9 cellular contexts compared by ENCODE assay signal in genomic region chr1:84698718-84699117, GRCh38. TPM values are rescaled to one million over a fixed set of nuclear protein-coding genes. Genes with fewer than 3 reads are reported as not detected.
DNase-seq lines count a peak whose midpoint lies in the region; ATAC-seq and TF ChIP-seq lines count a peak whose summit lies in the region.
"Had no signal": no experiment of that assay in that cellular context is flagged by ENCODE, and none has a peak within 500 bp of the region (broad histone marks: within the 10 kb centered on the region; RNA-seq: fewer than 3 reads in every experiment).

No MANE protein-coding gene starts in this region.

- H3K27ac Mint-ChIP-seq in progenitor cell of endocrine pancreas = no peak overlapping the region
- H3K27ac Mint-ChIP-seq: activated naive CD4-positive, alpha-beta T cell treated with anti-CD3 and anti-CD28 coated beads, Interleukin-2, amount 50 U/mL, for 24 hours had no signal

- peak overlapping the region; percentile 22 to 69 for H3K27ac ChIP-seq in right atrium auricular region
- H3K27ac ChIP-seq in thoracic aorta = peak overlapping the region; percentile 79 to 80

- peaks cover 8% of the 10 kb centered on the region for H3K4me1 Mint-ChIP-seq in progenitor cell of endocrine pancreas (ENCODE audit: low read depth)

- peaks cover 0 to 28% of the 10 kb centered on the region in 2 donors for H3K4me1 ChIP-seq in right atrium auricular region
- peaks cover 13 to 49% of the 10 kb centered on the region in 2 donors for H3K4me1 ChIP-seq in thoracic aorta (ENCODE audit: control insufficient read depth in 1 of 2, low read depth in 2 of 2)

- H3K27me3 ChIP-seq in right atrium auricular region = no peaks in the 10 kb centered on the region
- no peaks in the 10 kb centered on the region for H3K27me3 ChIP-seq in thoracic aorta (replicated peaks; ENCODE audit: insufficient read depth)

- H3K4me3 ChIP-seq in right atrium auricular region (no peak overlapping the region), thoracic aorta (peak overlapping the region; percentile 46)

- H3K9me3 Mint-ChIP-seq in progenitor cell of endocrine pancreas (ENCODE audit: low read depth) = no peaks in the 10 kb centered on the region
- H3K9me3 Mint-ChIP-seq: activated naive CD4-positive, alpha-beta T cell treated with anti-CD3 and anti-CD28 coated beads, Interleukin-2, amount 50 U/mL, for 24 hours had no signal

- TF ChIP-seq CTCF in right atrium auricular region (IDR thresholded peaks at IDR 0.05) (no peak), thoracic aorta (IDR thresholded peaks at IDR 0.05) (no peak), progenitor cell of endocrine pancreas (IDR thresholded peaks at IDR 0.05; ENCODE audit: unreplicated experiment) (no peak)

- H3K36me3 Mint-ChIP-seq in progenitor cell of endocrine pancreas (ENCODE audit: insufficient read depth) = no peaks in the 10 kb centered on the region
- H3K36me3 Mint-ChIP-seq: activated naive CD4-positive, alpha-beta T cell treated with anti-CD3 and anti-CD28 coated beads, Interleukin-2, amount 50 U/mL, for 24 hours had no signal

- peaks cover 6% of the 10 kb centered on the region for H3K27me3 Mint-ChIP-seq in progenitor cell of endocrine pancreas

- ATAC-seq in thoracic aorta (ENCODE audit: insufficient number of reproducible peaks, low FRiP score, low read depth) (no peak), GM21825 (IDR thresholded peaks at IDR 0.05; ENCODE audit: unreplicated experiment) (no peak), GM18498 (IDR thresholded peaks at IDR 0.05; ENCODE audit: unreplicated experiment) (no peak), GM19455 (IDR thresholded peaks at IDR 0.05; ENCODE audit: unreplicated experiment) (no peak)

- H3K4me3 Mint-ChIP-seq in progenitor cell of endocrine pancreas (ENCODE audit: low read depth) = no peak overlapping the region
- H3K4me3 Mint-ChIP-seq: activated naive CD4-positive, alpha-beta T cell treated with anti-CD3 and anti-CD28 coated beads, Interleukin-2, amount 50 U/mL, for 24 hours had no signal

- peak; percentile 84 for DNase-seq in HS-27A (ENCODE audit: low read depth)
- peak; percentile 93 for DNase-seq in amniotic epithelial cell (ENCODE audit: low read depth)
- DNase-seq in right atrium auricular region (ENCODE audit: low spot score) = no peak
- no peak for DNase-seq in thoracic aorta (ENCODE audit: low spot score)
- no peak for DNase-seq in progenitor cell of endocrine pancreas (ENCODE audit: low spot score, unreplicated experiment)

- H3K9me3 ChIP-seq in right atrium auricular region = no peaks in the 10 kb centered on the region
- H3K9me3 ChIP-seq in thoracic aorta = no peaks in the 10 kb centered on the region

- no peaks in the 10 kb centered on the region for H3K36me3 ChIP-seq in right atrium auricular region
- H3K36me3 ChIP-seq in thoracic aorta = no peaks in the 10 kb centered on the region

RNA-seq across cellular contexts. Expression of gene SSX2IP, which starts 8.5 kb away (rescaled TPM):
- total RNA-seq in right atrium auricular region (10 to 100 TPM; 11.3 to 14.2 TPM), thoracic aorta (10 to 100 TPM in 1 of 2 donors, 1 to 10 TPM in 1; 6.1 to 12.3 TPM), progenitor cell of endocrine pancreas (36.4 and 41.5 TPM in 2 replicates)

Comparison
In these comparisons a context has a peak if more than half of its experiments do, and no peak if none do; other contexts are left out.
1. DNase-seq: peak in HS-27A (single experiment) and amniotic epithelial cell (single experiment); none in right atrium auricular region (single experiment), thoracic aorta (single experiment) and progenitor cell of endocrine pancreas (single experiment).